Comparison of ENCODE assay signal across 14 cellular contexts in the genomic region with DNA sequence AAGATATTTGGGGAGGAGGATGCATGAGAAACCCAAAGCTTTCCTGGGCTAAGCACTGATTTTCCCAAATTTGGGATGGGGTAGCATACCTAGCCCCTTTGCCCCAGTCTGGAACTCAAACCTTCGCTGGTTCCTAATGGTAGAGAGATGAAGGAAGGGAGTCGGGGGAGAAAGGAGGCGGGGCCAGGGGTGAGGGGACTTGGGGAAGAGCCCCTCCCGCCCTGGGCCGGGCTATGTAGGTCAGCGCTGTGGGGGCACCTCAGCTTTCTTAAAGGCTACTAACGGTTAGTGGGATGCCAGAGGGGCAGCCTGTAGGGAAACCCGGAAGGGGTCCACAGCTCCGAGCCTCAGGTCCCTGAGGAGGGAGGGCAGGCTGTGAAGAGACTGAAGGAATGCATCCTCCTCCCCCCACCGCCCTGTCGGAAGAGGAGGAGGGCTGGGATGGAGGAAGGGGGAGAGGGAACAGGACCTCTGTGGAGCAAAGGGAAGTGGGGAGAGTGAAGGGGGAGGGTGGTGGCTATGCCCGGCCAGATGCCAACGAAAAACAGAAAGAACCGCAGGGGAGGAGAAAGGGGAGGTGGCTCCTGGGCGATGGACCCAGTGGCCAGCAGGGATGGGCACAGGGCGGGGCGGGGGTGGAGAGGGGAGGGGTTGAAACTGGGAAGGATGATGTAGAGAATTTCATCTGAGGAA. TPM values are rescaled to one million over a fixed set of nuclear protein-coding genes. Genes with fewer than 3 reads are reported as not detected.
DNase-seq lines count a peak whose midpoint lies in the region; ATAC-seq and TF ChIP-seq lines count a peak whose summit lies in the region.
"Had no signal": no experiment of that assay in that cellular context is flagged by ENCODE, and none has a peak within 500 bp of the region (broad histone marks: within the 10 kb centered on the region; RNA-seq: fewer than 3 reads in every experiment).

No MANE protein-coding gene starts in this region.

- no peak overlapping the region for H2BK120ac ChIP-seq in H9 (ENCODE audit: low read depth, low read length, poor library complexity, severe bottlenecking)

- no peak overlapping the region for H3K4ac ChIP-seq in H9 (ENCODE audit: low read depth, low read length)

- no peak overlapping the region for H2AFZ ChIP-seq in H9 (ENCODE audit: low read length)

- peaks cover 48% of the 10 kb centered on the region for H3K27me3 Mint-ChIP-seq in H9 (ENCODE audit: low read depth)

- peak overlapping the region; percentile 84 for H3K4me3 ChIP-seq in iPS-18c (ENCODE audit: insufficient read depth, low read depth, low read length)
- H3K4me3 ChIP-seq in skeletal muscle satellite cell (ENCODE audit: low read length): peak overlapping the region; percentile 74

- H3K9ac ChIP-seq in H9 (ENCODE audit: extremely low read depth, insufficient read length, low read length): no peak overlapping the region
- H3K9ac ChIP-seq in skeletal muscle satellite cell (ENCODE audit: low read depth, low read length): peak overlapping the region; percentile 69

- ATAC-seq in GM18907 (IDR thresholded peaks at IDR 0.05; ENCODE audit: unreplicated experiment): no peak
- ATAC-seq: activated T-cell treated with anti-CD3 and anti-CD28 coated beads, Interleukin-2, amount 50 U/mL, for 72 hours; HepG2 had no signal

- H3K4me3 Mint-ChIP-seq in H9: peak overlapping the region; percentile 72 to 97

- H2AK5ac ChIP-seq in H9 (ENCODE audit: insufficient read length, low read length): no peak overlapping the region

- no peaks in the 10 kb centered on the region for H3K9me3 Mint-ChIP-seq in H9
- H3K9me3 Mint-ChIP-seq: activated T-cell treated with anti-CD3 and anti-CD28 coated beads, Interleukin-2, amount 50 U/mL, for 72 hours had no signal

- H3K18ac ChIP-seq in H9 (ENCODE audit: insufficient read length, low read depth, low read length): no peak overlapping the region

- no peak overlapping the region for H4K5ac ChIP-seq in H9 (ENCODE audit: insufficient read length, low read depth, low read length)

- no peaks in the 10 kb centered on the region for H4K20me1 ChIP-seq in H9 (ENCODE audit: control insufficient read depth, insufficient read depth, insufficient read length)

- peak; percentile 65 for DNase-seq in H9
- peak in 8 of 61 donors; percentile 23 to 89 (median 42) for DNase-seq in caudate nucleus (lab: John Stamatoyannopoulos, UW)
- no peak for DNase-seq in SIG-M5 (lab: John Stamatoyannopoulos, UW)
- no peak for DNase-seq in NCI-H2081 treated with DMSO at 0.1 percent for 48 hours (lab: John Stamatoyannopoulos, UW)
- no peak for DNase-seq in AG20443 (ENCODE audit: low spot score)
- DNase-seq: activated T-cell treated with anti-CD3 and anti-CD28 coated beads, Interleukin-2, amount 50 U/mL, for 72 hours; stimulated activated CD4-positive, alpha-beta T cell treated with anti-CD3 and anti-CD28 coated beads, Interleukin-2, amount 100 ng/mL, for 24 hours; T-helper 2 cell; uterus had no signal

- H3K36me3 Mint-ChIP-seq in H9 (ENCODE audit: insufficient read depth in 1 of 3, low read depth in 3 of 3): no peaks in the 10 kb centered on the region

- H2BK20ac ChIP-seq in H9 (ENCODE audit: low read depth, low read length, poor library complexity, severe bottlenecking): no peak overlapping the region

- no peaks in the 10 kb centered on the region for H3K27me3 ChIP-seq in H9 (ENCODE audit: insufficient read depth, low read length)
- H3K27me3 ChIP-seq in skeletal muscle satellite cell (ENCODE audit: control insufficient read depth, insufficient read depth, low read length): peaks cover 55% of the 10 kb centered on the region

- H2BK12ac ChIP-seq in H9 (ENCODE audit: insufficient read length, low read depth, low read length): no peak overlapping the region

- H3K27ac ChIP-seq in H9 (ENCODE audit: insufficient read length, low read depth, low read length): no peak overlapping the region
- peak overlapping the region; percentile 53 for H3K27ac ChIP-seq in caudate nucleus (ENCODE audit: low read depth, low read length)
- H3K27ac ChIP-seq: uterus had no signal

- H3K79me1 ChIP-seq in H9 (ENCODE audit: insufficient read depth, low read depth, low read length, poor library complexity, severe bottlenecking): no peaks in the 10 kb centered on the region

- TF ChIP-seq CTCF in H9 (conservative IDR thresholded peaks at IDR 0.05): no peak

- no peak overlapping the region for H4K91ac ChIP-seq in H9 (ENCODE audit: insufficient read length, low read depth, low read length)

- no peaks in the 10 kb centered on the region for H3K36me3 ChIP-seq in skeletal muscle satellite cell (ENCODE audit: insufficient read depth, low read length)
- H3K36me3 ChIP-seq: uterus had no signal

- H3K4me1 ChIP-seq in H9 (ENCODE audit: insufficient read depth, low read length) (no peaks in the 10 kb centered on the region), skeletal muscle satellite cell (ENCODE audit: control insufficient read depth, insufficient read depth, low read length) (peaks cover 5% of the 10 kb centered on the region)

- no peak overlapping the region for H3K23ac ChIP-seq in H9 (ENCODE audit: insufficient read length, low read depth, low read length)

- H2BK5ac ChIP-seq in H9 (ENCODE audit: insufficient read length, low read length): no peak overlapping the region

- no peak overlapping the region for H3T11ph ChIP-seq in H9 (ENCODE audit: low read length)

- H4K8ac ChIP-seq in H9 (replicated peaks; ENCODE audit: insufficient read length, low read depth, low read length): no peak overlapping the region

- H3K23me2 ChIP-seq in H9 (ENCODE audit: insufficient read length, low read depth, low read length, poor library complexity, severe bottlenecking): peaks cover 9% of the 10 kb centered on the region

- H3K4me2 ChIP-seq in H9 (ENCODE audit: insufficient read depth, insufficient read length, low read length) (peak overlapping the region; percentile 95), skeletal muscle satellite cell (ENCODE audit: low read length) (peak overlapping the region; percentile 82)

- no peak overlapping the region for H3K56ac ChIP-seq in H9 (ENCODE audit: insufficient read length, low read depth, low read length)

- no peak overlapping the region for H3K14ac ChIP-seq in H9 (ENCODE audit: insufficient read depth, low read length)

- H3K4me1 Mint-ChIP-seq in H9: peaks cover 12 to 21% of the 10 kb centered on the region in 2 experiments

- no peak overlapping the region for H2BK15ac ChIP-seq in H9 (ENCODE audit: low read depth, low read length)

- H3K9me3 ChIP-seq in H9 (ENCODE audit: control insufficient read depth, low read depth, low read length) (no peaks in the 10 kb centered on the region), iPS-18c (ENCODE audit: control insufficient read depth, insufficient read depth, low read length) (peaks cover 4% of the 10 kb centered on the region), skeletal muscle satellite cell (replicated peaks; ENCODE audit: low read length) (no peaks in the 10 kb centered on the region)
- H3K9me3 ChIP-seq: uterus had no signal

- no peaks in the 10 kb centered on the region for H3K79me2 ChIP-seq in H9 (ENCODE audit: insufficient read depth, low read length)

- WGBS in H9 (ENCODE audit: extremely low coverage, insufficient read length, low lambda C conversion rate): no CpG with 5 or more reads among the region's 17 CpGs

- H3K27ac Mint-ChIP-seq in H9: no peak overlapping the region
- H3K27ac Mint-ChIP-seq: activated T-cell treated with anti-CD3 and anti-CD28 coated beads, Interleukin-2, amount 50 U/mL, for 72 hours had no signal

RNA-seq across cellular contexts. Expression of gene CADM3, which starts 1.3 kb away (rescaled TPM):
- total RNA-seq in H9 (2021): 5.6 and 5.7 TPM in 2 replicates
- total RNA-seq in skeletal muscle satellite cell (2012; rRNA removed): 0.25 and 1.1 TPM in 2 replicates
- total RNA-seq: activated T-cell treated with anti-CD3 and anti-CD28 coated beads, Interleukin-2, amount 50 U/mL, for 72 hours; HepG2 had no signal

RNA-seq across cellular contexts. Expression of gene ACKR1, which starts 31.9 kb away (rescaled TPM):
- 0.26 and 0.39 TPM in 2 replicates for total RNA-seq in H9 (2021)
- not detected in 2 replicates for total RNA-seq in skeletal muscle satellite cell (2012; rRNA removed)
- total RNA-seq: activated T-cell treated with anti-CD3 and anti-CD28 coated beads, Interleukin-2, amount 50 U/mL, for 72 hours; HepG2; lung microvascular endothelial cell had no signal
